31 cellular contexts compared by ENCODE assay signal in genomic region chr1:176216031-176216430, GRCh38.
"Had no signal": no experiment of that assay in that cellular context is flagged by ENCODE, and none has a peak within 500 bp of the region (broad histone marks: within the 10 kb centered on the region; RNA-seq: fewer than 3 reads in every experiment).

No MANE protein-coding gene starts in this region.

- H3K36me3 ChIP-seq: adrenal gland, ascending aorta, brain microvascular endothelial cell, breast epithelium, cardiac muscle cell had no signal

- H3K27ac ChIP-seq: adrenal gland, ascending aorta, brain microvascular endothelial cell, breast epithelium, cardiac muscle cell had no signal

- H3K27me3 ChIP-seq: adrenal gland, ascending aorta, body of pancreas, brain microvascular endothelial cell, breast epithelium, cardiac muscle cell had no signal

- H3K4me1 ChIP-seq: adrenal gland, ascending aorta, breast epithelium had no signal

- H3K9me3 ChIP-seq: adrenal gland, ascending aorta, body of pancreas, breast epithelium had no signal

- FAIRE-seq: astrocyte, bronchial epithelial cell had no signal

- H3K4me3 ChIP-seq: adrenal gland, ascending aorta, body of pancreas, breast epithelium, cardiac muscle cell had no signal

- ATAC-seq: activated naive CD4-positive, alpha-beta T cell treated with anti-CD3 and anti-CD28 coated beads, Interleukin-2, amount 50 U/mL, for 72 hours; activated naive CD8-positive, alpha-beta T cell treated with anti-CD3 and anti-CD28 coated beads, Interleukin-2, amount 50 U/mL, for 24 hours; activated T-cell treated with anti-CD3 and anti-CD28 coated beads, Interleukin-2, amount 50 U/mL, for 4 hours; activated T-cell treated with anti-CD3 and anti-CD28 coated beads, Interleukin-2, amount 50 U/mL, for 72 hours; activated T-helper 17 cell treated with anti-CD3 and anti-CD28 coated beads, Interleukin-2, amount 50 U/mL, for 72 hours; body of pancreas had no signal

- DNase-seq: activated effector memory CD4-positive, alpha-beta T cell treated with anti-CD3 and anti-CD28 coated beads, Interleukin-2, amount 50 U/mL, for 16 hours; activated effector memory CD4-positive, alpha-beta T cell treated with Interleukin-2 at 50 U/mL for 16 hours; activated gamma-delta T cell; activated gamma-delta T cell treated with Interleukin-2 at 50 U/mL for 16 hours; activated naive CD4-positive, alpha-beta T cell; activated naive CD4-positive, alpha-beta T cell treated with anti-CD3 and anti-CD28 coated beads for 36 hours; activated naive CD4-positive, alpha-beta T cell treated with anti-CD3 and anti-CD28 coated beads, Interleukin-2, amount 10 ng/mL, durations not matched to agents 7 days and 5 days; activated naive CD4-positive, alpha-beta T cell treated with anti-CD3 and anti-CD28 coated beads, Interleukin-2, amount 50 U/mL, for 16 hours; activated naive CD4-positive, alpha-beta T cell treated with Interleukin-2 at 50 U/mL for 16 hours; activated naive CD8-positive, alpha-beta T cell treated with anti-CD3 and anti-CD28 coated beads for 36 hours; activated naive CD8-positive, alpha-beta T cell treated with anti-CD3 and anti-CD28 coated beads, Interleukin-2, amount 10 ng/mL, durations not matched to agents 7 days and 5 days; activated naive CD8-positive, alpha-beta T cell treated with anti-CD3 and anti-CD28 coated beads, Interleukin-2, amount 50 U/mL, for 24 hours; activated T-cell treated with anti-CD3 and anti-CD28 coated beads, Interleukin-2, amount 50 U/mL, for 24 hours; activated T-cell treated with anti-CD3 and anti-CD28 coated beads, Interleukin-2, amount 50 U/mL, for 4 hours; activated T-cell treated with anti-CD3 and anti-CD28 coated beads, Interleukin-2, amount 50 U/mL, for 48 hours; activated T-cell treated with anti-CD3 and anti-CD28 coated beads, Interleukin-2, amount 50 U/mL, for 72 hours; adrenal gland; amniotic stem cell; amygdala; aorta; body of pancreas; brain microvascular endothelial cell; central memory CD4-positive, alpha-beta T cell; cerebellar nuclear complex had no signal
